Comparison of ENCODE assay signal across 1 cellular context in genomic region chr22:24294913-24295312, GRCh38. TPM values are rescaled to one million over a fixed set of nuclear protein-coding genes. Genes with fewer than 3 reads are reported as not detected.
"Had no signal": no experiment of that assay in that cellular context is flagged by ENCODE, and none has a peak within 500 bp of the region (broad histone marks: within the 10 kb centered on the region; RNA-seq: fewer than 3 reads in every experiment).

No MANE protein-coding gene starts in this region.

RNA-seq across cellular contexts. Expression of gene GGT5, which starts 50.0 kb away (rescaled TPM):
- total RNA-seq: natural killer cell had no signal
